In the genomic region with DNA sequence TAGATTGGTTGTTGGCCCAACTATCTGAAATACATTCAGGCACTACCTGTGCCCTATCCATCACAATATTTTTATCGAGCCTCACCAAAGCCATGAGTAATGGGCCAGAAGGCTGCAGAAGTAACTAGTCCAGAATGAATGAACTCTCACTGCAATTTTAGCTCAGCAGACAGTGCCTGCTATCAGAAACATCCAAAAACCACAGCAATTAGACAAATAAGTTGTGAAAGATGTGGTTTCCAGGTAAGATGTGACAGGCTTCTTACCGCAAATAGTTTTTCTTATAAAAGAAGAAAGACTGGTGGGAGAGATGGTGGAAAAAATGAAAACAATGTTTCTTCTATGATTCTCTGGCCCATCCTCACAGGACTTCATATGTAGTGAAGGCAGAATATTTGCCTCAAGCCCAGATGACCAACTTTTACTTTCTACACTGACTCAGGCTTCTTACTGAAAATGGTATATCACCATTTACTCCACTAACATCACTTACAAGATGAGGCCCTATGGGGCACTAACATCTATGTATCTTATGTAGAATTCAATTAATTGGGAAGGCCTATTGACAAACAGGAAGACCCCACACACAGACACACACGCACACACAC, we compare ENCODE assay signal across 19 cellular contexts. TPM values are rescaled to one million over a fixed set of nuclear protein-coding genes. Genes with fewer than 3 reads are reported as not detected.
DNase-seq lines count a peak whose midpoint lies in the region; ATAC-seq and TF ChIP-seq lines count a peak whose summit lies in the region.
"Had no signal": no experiment of that assay in that cellular context is flagged by ENCODE, and none has a peak within 500 bp of the region (broad histone marks: within the 10 kb centered on the region; RNA-seq: fewer than 3 reads in every experiment).

No MANE protein-coding gene starts in this region.

- peak overlapping the region; percentile 55 to 72 (median 69) for H3K4me3 Mint-ChIP-seq in CD4-positive, CD25-positive, alpha-beta regulatory T cell
- H3K4me3 Mint-ChIP-seq in activated T-helper 1 cell treated with anti-CD3 and anti-CD28 coated beads, Interleukin-12 subunit alpha, Interleukin-12 subunit beta, Interleukin-2, Interleukin-4 antibody, amounts not matched to agents 30 ng/mL and 10 ng/mL and 1 ng/mL, durations not matched to agents 14 hours and 24 hours and 36 hours, result peak overlapping the region; percentile 27

- intact Hi-C loops in activated T-helper 1 cell treated with anti-CD3 and anti-CD28 coated beads, Interleukin-12 subunit alpha, Interleukin-12 subunit beta, Interleukin-2, Interleukin-4 antibody, amounts not matched to agents 30 ng/mL and 10 ng/mL and 1 ng/mL, durations not matched to agents 14 hours and 24 hours and 36 hours (cut with micrococcal nuclease), result loop anchor here (1.0 kb wide), 3 partner anchors 9 to 15 kb away; a partner anchor contains a TSS
- intact Hi-C loops in Right ventricle myocardium inferior (cut with DNase I), result no loop called here

- H3K4me3 ChIP-seq in CD4-positive, CD25-positive, alpha-beta regulatory T cell (ENCODE audit: low read depth, low read length), result peak overlapping the region; percentile 60
- H3K4me3 ChIP-seq in GM12865 (ENCODE audit: low read depth, low read length) (no peak overlapping the region), mesenchymal stem cell (ENCODE audit: insufficient read depth in 1 of 2, low read depth in 1 of 2, low read length in 2 of 2) (no peak overlapping the region)
- H3K4me3 ChIP-seq: colonic mucosa had no signal

- H3K14ac ChIP-seq in mesenchymal stem cell (ENCODE audit: low read length in 2 of 2), result no peak overlapping the region

- H3K18ac ChIP-seq in mesenchymal stem cell (ENCODE audit: low read depth in 1 of 2, low read length in 2 of 2), result no peak overlapping the region

- no peak overlapping the region for H4K91ac ChIP-seq in mesenchymal stem cell (ENCODE audit: low read length)

- H3K27ac ChIP-seq in CD4-positive, CD25-positive, alpha-beta regulatory T cell (ENCODE audit: insufficient read depth, low read length, poor library complexity, severe bottlenecking), result peak overlapping the region; percentile 53
- H3K27ac ChIP-seq in mesenchymal stem cell (ENCODE audit: low read length, poor library complexity, severe bottlenecking), result no peak overlapping the region
- H3K27ac ChIP-seq: parathyroid adenoma had no signal

- H3K4me2 ChIP-seq in mesenchymal stem cell (ENCODE audit: low read length, poor library complexity, severe bottlenecking), result no peak overlapping the region

- H2AK5ac ChIP-seq in mesenchymal stem cell (ENCODE audit: low read length, severe bottlenecking), result peak overlapping the region; percentile 20

- H3K9ac ChIP-seq in mesenchymal stem cell (ENCODE audit: low read length), result no peak overlapping the region
- H3K9ac ChIP-seq: parathyroid adenoma had no signal

- peak in 1 of 2 donors; percentile 53 for ATAC-seq in CD4-positive, CD25-positive, alpha-beta regulatory T cell (ENCODE audit: low read depth in 2 of 2)
- ATAC-seq in Right ventricle myocardium inferior (no peak), GM18907 (IDR thresholded peaks at IDR 0.05; ENCODE audit: unreplicated experiment) (no peak)

- no peaks in the 10 kb centered on the region for H3K79me1 ChIP-seq in mesenchymal stem cell (replicated peaks; ENCODE audit: low read length, poor library complexity, severe bottlenecking)

- H3K27me3 Mint-ChIP-seq in CD4-positive, CD25-positive, alpha-beta regulatory T cell, result no peaks in the 10 kb centered on the region
- no peaks in the 10 kb centered on the region for H3K27me3 Mint-ChIP-seq in activated T-helper 1 cell treated with anti-CD3 and anti-CD28 coated beads, Interleukin-12 subunit alpha, Interleukin-12 subunit beta, Interleukin-2, Interleukin-4 antibody, amounts not matched to agents 30 ng/mL and 10 ng/mL and 1 ng/mL, durations not matched to agents 14 hours and 24 hours and 36 hours (ENCODE audit: insufficient read depth)

- no peak overlapping the region for H2BK12ac ChIP-seq in mesenchymal stem cell (ENCODE audit: low read length in 2 of 2)

- no peak overlapping the region for H2BK15ac ChIP-seq in mesenchymal stem cell (ENCODE audit: low read depth, poor library complexity, severe bottlenecking)

- no peak overlapping the region for H2BK120ac ChIP-seq in mesenchymal stem cell (ENCODE audit: low read depth, low read length)

- H2AFZ ChIP-seq in mesenchymal stem cell (ENCODE audit: low read depth, low read length), result no peak overlapping the region
- H2AFZ ChIP-seq: parathyroid adenoma had no signal

- H3K27ac Mint-ChIP-seq in CD4-positive, CD25-positive, alpha-beta regulatory T cell, result peak overlapping the region; percentile 62 to 94 (median 83)
- H3K27ac Mint-ChIP-seq in activated T-helper 1 cell treated with anti-CD3 and anti-CD28 coated beads, Interleukin-12 subunit alpha, Interleukin-12 subunit beta, Interleukin-2, Interleukin-4 antibody, amounts not matched to agents 30 ng/mL and 10 ng/mL and 1 ng/mL, durations not matched to agents 14 hours and 24 hours and 36 hours, result peak overlapping the region; percentile 77

- H2BK5ac ChIP-seq in mesenchymal stem cell (ENCODE audit: low read depth, low read length, poor library complexity, severe bottlenecking), result no peak overlapping the region

- H3K4me1 ChIP-seq in CD4-positive, CD25-positive, alpha-beta regulatory T cell (ENCODE audit: control insufficient read depth, insufficient read depth, low read length, poor library complexity, severe bottlenecking), result peaks cover 69% of the 10 kb centered on the region
- peaks cover 12% of the 10 kb centered on the region for H3K4me1 ChIP-seq in mesenchymal stem cell (ENCODE audit: control insufficient read depth, insufficient read depth, low read depth, low read length)
- H3K4me1 ChIP-seq: BE2C, parathyroid adenoma had no signal

- no peaks in the 10 kb centered on the region for H3K9me3 ChIP-seq in CD4-positive, CD25-positive, alpha-beta regulatory T cell (ENCODE audit: control insufficient read depth in 2 of 2, low read length in 2 of 2)
- H3K9me3 ChIP-seq in mesenchymal stem cell (ENCODE audit: control insufficient read depth, low read length), result no peaks in the 10 kb centered on the region
- H3K9me3 ChIP-seq: BE2C, colonic mucosa had no signal

- 97% methylated on average over 2 of the region's 3 CpGs for WGBS in mesenchymal stem cell

- DNase-seq in CD4-positive, CD25-positive, alpha-beta regulatory T cell, result peak in 2 of 3 donors; percentile 31 to 52
- DNase-seq in GM12865 (ENCODE audit: low read depth) (peak; percentile 36), mesenchymal stem cell (no peak), Right ventricle myocardium inferior (ENCODE audit: missing footprints) (no peak), SKM-1 treated with dmso at 0.1 percent for 144 hours (lab: John Stamatoyannopoulos, UW; ENCODE audit: unreplicated experiment) (no peak), EL (no peak)
- DNase-seq in activated T-helper 1 cell treated with anti-CD3 and anti-CD28 coated beads, Interleukin-12 subunit alpha, Interleukin-12 subunit beta, Interleukin-2, Interleukin-4 antibody, amounts not matched to agents 30 ng/mL and 10 ng/mL and 1 ng/mL, durations not matched to agents 14 hours and 24 hours and 36 hours (ENCODE audit: low spot score), result no peak
- DNase-seq: amniotic stem cell, BE2C, colonic mucosa, midbrain, NCI-H2029 treated with DMSO at 0.1 percent for 48 hours, NCI-H748 treated with DMSO at 0.1 percent for 48 hours had no signal

- H3K36me3 Mint-ChIP-seq in CD4-positive, CD25-positive, alpha-beta regulatory T cell, result peaks cover 20% of the 10 kb centered on the region
- peaks cover 18% of the 10 kb centered on the region for H3K36me3 Mint-ChIP-seq in activated T-helper 1 cell treated with anti-CD3 and anti-CD28 coated beads, Interleukin-12 subunit alpha, Interleukin-12 subunit beta, Interleukin-2, Interleukin-4 antibody, amounts not matched to agents 30 ng/mL and 10 ng/mL and 1 ng/mL, durations not matched to agents 14 hours and 24 hours and 36 hours (ENCODE audit: low read depth)

- H3K4me1 Mint-ChIP-seq in CD4-positive, CD25-positive, alpha-beta regulatory T cell, result peaks cover 44 to 81% (median 62%) of the 10 kb centered on the region in 4 donors
- H3K4me1 Mint-ChIP-seq in activated T-helper 1 cell treated with anti-CD3 and anti-CD28 coated beads, Interleukin-12 subunit alpha, Interleukin-12 subunit beta, Interleukin-2, Interleukin-4 antibody, amounts not matched to agents 30 ng/mL and 10 ng/mL and 1 ng/mL, durations not matched to agents 14 hours and 24 hours and 36 hours (ENCODE audit: low read depth), result peaks cover 64% of the 10 kb centered on the region

- peaks cover 8% of the 10 kb centered on the region for H3K36me3 ChIP-seq in CD4-positive, CD25-positive, alpha-beta regulatory T cell (ENCODE audit: control insufficient read depth, insufficient read depth, low read length)
- H3K36me3 ChIP-seq in mesenchymal stem cell (ENCODE audit: control insufficient read depth in 1 of 2, insufficient read depth in 2 of 2, low read depth in 1 of 2, low read length in 2 of 2), result peaks cover 0 to 4% of the 10 kb centered on the region in 2 experiments
- H3K36me3 ChIP-seq: BE2C, colonic mucosa had no signal

- TF ChIP-seq CTCF in GM12865 (IDR thresholded peaks at IDR 0.05; ENCODE audit: insufficient read depth, low read depth, low read length, missing control alignments), result no peak

- H3K27me3 ChIP-seq in CD4-positive, CD25-positive, alpha-beta regulatory T cell (ENCODE audit: control insufficient read depth, insufficient read depth, low read length), result no peaks in the 10 kb centered on the region
- H3K27me3 ChIP-seq in mesenchymal stem cell (ENCODE audit: control insufficient read depth in 1 of 2, insufficient read depth in 1 of 2, low read length in 2 of 2), result no peaks in the 10 kb centered on the region
- H3K27me3 ChIP-seq: BE2C, colonic mucosa had no signal

- peaks cover 0 to 1% (median 0%) of the 10 kb centered on the region in 7 donors for H3K9me3 Mint-ChIP-seq in CD4-positive, CD25-positive, alpha-beta regulatory T cell
- no peaks in the 10 kb centered on the region for H3K9me3 Mint-ChIP-seq in activated T-helper 1 cell treated with anti-CD3 and anti-CD28 coated beads, Interleukin-12 subunit alpha, Interleukin-12 subunit beta, Interleukin-2, Interleukin-4 antibody, amounts not matched to agents 30 ng/mL and 10 ng/mL and 1 ng/mL, durations not matched to agents 14 hours and 24 hours and 36 hours

- no peak overlapping the region for H3K23ac ChIP-seq in mesenchymal stem cell (ENCODE audit: low read length in 2 of 2)

- no peak overlapping the region for H4K8ac ChIP-seq in mesenchymal stem cell (ENCODE audit: low read length)

- H3K4ac ChIP-seq in mesenchymal stem cell (ENCODE audit: low read depth in 1 of 2, low read length in 2 of 2), result no peak overlapping the region

RNA-seq across cellular contexts. Expression of a gene that starts 9.8 kb away (rescaled TPM):
- 118 TPM for total RNA-seq in CD4-positive, CD25-positive, alpha-beta regulatory T cell
- polyA plus RNA-seq in CD4-positive, CD25-positive, alpha-beta regulatory T cell, result 100 to 1,000 TPM in 1 of 4 donors, 10 to 100 TPM in 3; 69.8 to 128 (median 79.3) TPM
- total RNA-seq in activated T-helper 1 cell treated with anti-CD3 and anti-CD28 coated beads, Interleukin-12 subunit alpha, Interleukin-12 subunit beta, Interleukin-2, Interleukin-4 antibody, amounts not matched to agents 30 ng/mL and 10 ng/mL and 1 ng/mL, durations not matched to agents 14 hours and 24 hours and 36 hours, result 28.1 and 28.2 TPM in 2 replicates
- polyA plus RNA-seq in mesenchymal stem cell (2013, experiment 1 of 2), result 11.5 TPM
- polyA plus RNA-seq in mesenchymal stem cell (2013, experiment 2 of 2), result 12.7 TPM
- total RNA-seq in Right ventricle myocardium inferior, result 11.2 TPM

RNA-seq across cellular contexts. Expression of a gene that starts 46.4 kb away (rescaled TPM):
- 11.7 TPM for total RNA-seq in CD4-positive, CD25-positive, alpha-beta regulatory T cell
- polyA plus RNA-seq in CD4-positive, CD25-positive, alpha-beta regulatory T cell, result 10 to 100 TPM in 2 of 4 donors, 1 to 10 TPM in 2; 7.0 to 11.5 (median 10.3) TPM
- 29.8 and 34.9 TPM in 2 replicates for total RNA-seq in activated T-helper 1 cell treated with anti-CD3 and anti-CD28 coated beads, Interleukin-12 subunit alpha, Interleukin-12 subunit beta, Interleukin-2, Interleukin-4 antibody, amounts not matched to agents 30 ng/mL and 10 ng/mL and 1 ng/mL, durations not matched to agents 14 hours and 24 hours and 36 hours
- polyA plus RNA-seq in mesenchymal stem cell (2013, experiment 1 of 2), result 6.5 TPM
- 6.3 TPM for polyA plus RNA-seq in mesenchymal stem cell (2013, experiment 2 of 2)
- total RNA-seq in Right ventricle myocardium inferior, result 4.8 TPM

RNA-seq across cellular contexts. Expression of a gene that starts 48.1 kb away (rescaled TPM):
- total RNA-seq in CD4-positive, CD25-positive, alpha-beta regulatory T cell, result not detected
- polyA plus RNA-seq in CD4-positive, CD25-positive, alpha-beta regulatory T cell, result not detected
- not detected in 2 replicates for total RNA-seq in activated T-helper 1 cell treated with anti-CD3 and anti-CD28 coated beads, Interleukin-12 subunit alpha, Interleukin-12 subunit beta, Interleukin-2, Interleukin-4 antibody, amounts not matched to agents 30 ng/mL and 10 ng/mL and 1 ng/mL, durations not matched to agents 14 hours and 24 hours and 36 hours
- polyA plus RNA-seq in mesenchymal stem cell (2013, experiment 1 of 2), result not detected
- not detected for polyA plus RNA-seq in mesenchymal stem cell (2013, experiment 2 of 2)
- not detected for total RNA-seq in Right ventricle myocardium inferior
- total RNA-seq: colonic mucosa; Daoy; epithelial cell of proximal tubule; glomerular endothelial cell; T-helper 2 cell treated with Interferon-gamma antibody and Interleukin-4, amounts not matched to agents 100 ng/mL and 5 ng/mL, for 36 hours had no signal

Comparison
In these comparisons a context has a peak if more than half of its experiments do, and no peak if none do; other contexts are left out.
1. DNase-seq: peak in CD4-positive, CD25-positive, alpha-beta regulatory T cell (2 of 3) and GM12865 (single experiment); none in activated T-helper 1 cell treated with anti-CD3 and anti-CD28 coated beads, Interleukin-12 subunit alpha, Interleukin-12 subunit beta, Interleukin-2, Interleukin-4 antibody, amounts not matched to agents 30 ng/mL and 10 ng/mL and 1 ng/mL, durations not matched to agents 14 hours and 24 hours and 36 hours (single experiment), mesenchymal stem cell (single experiment), Right ventricle myocardium inferior (single experiment), SKM-1 treated with dmso at 0.1 percent for 144 hours (single experiment) and EL (single experiment).